Comparison of ENCODE assay signal across 15 cellular contexts in the genomic region with DNA sequence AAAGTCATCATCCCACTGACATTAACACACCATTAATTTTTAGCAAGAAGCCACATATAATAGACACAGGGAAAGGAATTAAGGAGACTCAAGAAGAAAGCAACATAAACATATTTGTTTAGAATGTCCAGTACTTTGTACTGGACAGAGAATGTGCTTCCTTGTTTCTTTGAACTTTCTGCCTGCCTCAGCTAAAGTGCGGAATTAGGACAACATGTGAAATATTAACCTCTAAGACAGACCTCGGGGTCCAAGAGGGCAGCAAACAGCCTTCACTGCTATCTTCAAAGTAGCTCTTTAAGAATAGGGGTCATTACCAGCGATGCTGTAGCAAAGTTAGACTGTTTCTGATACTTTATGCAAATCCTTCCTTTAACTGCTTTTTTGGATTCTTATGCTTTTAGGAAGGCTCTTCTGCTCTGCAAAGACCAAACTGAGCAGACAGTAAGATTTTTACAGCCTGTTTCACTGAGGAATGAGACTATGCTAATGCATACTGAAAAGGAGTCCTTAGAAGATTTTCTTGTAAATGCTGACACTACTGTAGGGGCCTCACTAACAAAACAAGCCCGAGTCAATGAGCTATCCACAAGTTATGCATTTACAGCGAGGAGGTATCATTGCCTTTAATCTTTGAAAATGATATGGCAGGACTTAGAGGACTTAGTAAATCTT. TPM values are rescaled to one million over a fixed set of nuclear protein-coding genes. Genes with fewer than 3 reads are reported as not detected.
A peak's percentile ranks its signal among the peaks of the same experiment; 100 is the strongest.
DNase-seq lines count a peak whose midpoint lies in the region; ATAC-seq, FAIRE-seq and TF ChIP-seq lines count a peak whose summit lies in the region.
"Had no signal": no experiment of that assay in that cellular context is flagged by ENCODE, and none has a peak within 500 bp of the region (broad histone marks: within the 10 kb centered on the region; RNA-seq: fewer than 3 reads in every experiment).

No MANE protein-coding gene starts in this region.

- TF ChIP-seq POLR2A in heart left ventricle (IDR thresholded peaks at IDR 0.05) = no peak

- H2BK12ac ChIP-seq in trophoblast cell (ENCODE audit: low read length) = no peak overlapping the region

- no peak overlapping the region for H3K9ac ChIP-seq in trophoblast cell (ENCODE audit: low read length)

- no peak for ATAC-seq in heart left ventricle
- no peak for ATAC-seq in GM21576 (IDR thresholded peaks at IDR 0.05; ENCODE audit: unreplicated experiment)
- ATAC-seq in HG03521 (IDR thresholded peaks at IDR 0.05; ENCODE audit: unreplicated experiment) = no peak

- peaks cover 75 to 85% of the 10 kb centered on the region in 2 donors for H3K4me1 Mint-ChIP-seq in immature natural killer cell

- TF ChIP-seq CTCF in right atrium auricular region (IDR thresholded peaks at IDR 0.05) (no peak), heart left ventricle (IDR thresholded peaks at IDR 0.05) (no peak)

- peak overlapping the region; percentile 86 to 94 (median 90) for H3K27ac Mint-ChIP-seq in immature natural killer cell

- H3K4me3 ChIP-seq in right atrium auricular region (no peak overlapping the region), heart left ventricle (no peak overlapping the region), trophoblast cell (ENCODE audit: low read depth, low read length) (no peak overlapping the region)
- H3K4me3 ChIP-seq: testis had no signal

- H3K27ac ChIP-seq in right atrium auricular region = peak overlapping the region; percentile 78 to 89
- H3K27ac ChIP-seq in heart left ventricle = peak overlapping the region in 5 of 12 donors; percentile 47 to 91 (median 76)
- peak overlapping the region; percentile 8 for H3K27ac ChIP-seq in trophoblast cell (ENCODE audit: low read depth, low read length)

- no peak overlapping the region for H3K4me2 ChIP-seq in trophoblast cell (ENCODE audit: low read length)

- H3K4me1 ChIP-seq in right atrium auricular region (peaks cover 3 to 38% of the 10 kb centered on the region in 2 donors), heart left ventricle (peaks cover 0 to 75% (median 22%) of the 10 kb centered on the region in 12 donors), trophoblast cell (ENCODE audit: control insufficient read depth in 1 of 2, insufficient read depth in 2 of 2, low read length in 2 of 2) (peaks cover 12 to 17% of the 10 kb centered on the region in 2 experiments)

- DNase-seq in right atrium auricular region (ENCODE audit: low spot score) (no peak), heart left ventricle (no peak), immature natural killer cell (no peak), trophoblast cell (no peak), frontal cortex (ENCODE audit: low spot score in 2 of 2) (no peak)
- DNase-seq in activated T-cell treated with anti-CD3 and anti-CD28 coated beads, Interleukin-2, amount 50 U/mL, for 1 hour = no peak
- DNase-seq: activated T-cell treated with anti-CD3 and anti-CD28 coated beads, Interleukin-2, amount 50 U/mL, for 48 hours; KBM-7; testis had no signal

- no peaks in the 10 kb centered on the region for H3K79me2 ChIP-seq in trophoblast cell (ENCODE audit: control insufficient read depth, insufficient read depth, low read length, poor library complexity)

- H3K79me1 ChIP-seq in trophoblast cell (ENCODE audit: low read length) = peaks cover 6% of the 10 kb centered on the region

- H2AK5ac ChIP-seq in trophoblast cell (ENCODE audit: low read length) = no peak overlapping the region

- no peak overlapping the region for H3K4ac ChIP-seq in trophoblast cell (ENCODE audit: low read depth, low read length)

- peaks cover 0 to 18% (median 9%) of the 10 kb centered on the region in 3 donors for H3K36me3 Mint-ChIP-seq in immature natural killer cell

- H3K4me3 Mint-ChIP-seq in immature natural killer cell = peak overlapping the region; percentile 39 to 73 (median 71)

- no peak overlapping the region for H2AFZ ChIP-seq in trophoblast cell (ENCODE audit: insufficient read depth, low read length, poor library complexity)

- no peak overlapping the region for H3K18ac ChIP-seq in trophoblast cell (ENCODE audit: low read length)

- H2BK5ac ChIP-seq in trophoblast cell (ENCODE audit: low read depth, low read length, poor library complexity) = no peak overlapping the region

- no peaks in the 10 kb centered on the region for H3K9me3 Mint-ChIP-seq in immature natural killer cell

- H3K9me3 ChIP-seq in right atrium auricular region (no peaks in the 10 kb centered on the region), heart left ventricle (no peaks in the 10 kb centered on the region), trophoblast cell (ENCODE audit: insufficient read depth, low read depth, low read length) (no peaks in the 10 kb centered on the region)
- H3K9me3 ChIP-seq: testis had no signal

- H4K12ac ChIP-seq in trophoblast cell (ENCODE audit: low read depth, low read length) = no peak overlapping the region

- H4K91ac ChIP-seq in trophoblast cell (ENCODE audit: low read depth, low read length) = no peak overlapping the region

- no peaks in the 10 kb centered on the region for H3K36me3 ChIP-seq in right atrium auricular region
- peaks cover 0 to 26% (median 8%) of the 10 kb centered on the region in 9 donors for H3K36me3 ChIP-seq in heart left ventricle
- H3K36me3 ChIP-seq in trophoblast cell (ENCODE audit: control insufficient read depth in 1 of 2, insufficient read depth in 2 of 2, low read length in 2 of 2) = no peaks in the 10 kb centered on the region

- H3K14ac ChIP-seq in trophoblast cell (ENCODE audit: low read length) = no peak overlapping the region

- intact Hi-C loops in heart left ventricle (cut with DNase I) = no loop called here

- H3K27me3 Mint-ChIP-seq in immature natural killer cell (ENCODE audit: low read depth in 3 of 3) = no peaks in the 10 kb centered on the region

- H4K8ac ChIP-seq in trophoblast cell (ENCODE audit: low read depth, low read length) = no peak overlapping the region

- no peak overlapping the region for H3K23ac ChIP-seq in trophoblast cell (ENCODE audit: low read length)

- 73 to 89% (median 81%) methylated on average over 5 of the region's 5 CpGs for WGBS in heart left ventricle, 4 donors
- WGBS in trophoblast cell (ENCODE audit: extremely low coverage, insufficient coverage, insufficient read length) = no CpG with 5 or more reads among the region's 5 CpGs

- no peak for FAIRE-seq in frontal cortex (lab: Jason Lieb, UNC)
- FAIRE-seq: G401.6 had no signal

- H3K27me3 ChIP-seq in right atrium auricular region (no peaks in the 10 kb centered on the region), heart left ventricle (no peaks in the 10 kb centered on the region), trophoblast cell (ENCODE audit: insufficient read depth, low read length) (no peaks in the 10 kb centered on the region)
- H3K27me3 ChIP-seq: testis had no signal

- no peak overlapping the region for H2BK120ac ChIP-seq in trophoblast cell (ENCODE audit: insufficient read depth, low read length, poor library complexity)

RNA-seq across cellular contexts. Expression of gene DAB2, which starts 23.9 kb away (rescaled TPM):
- 10 to 100 TPM; 17.5 to 29.2 TPM for total RNA-seq in right atrium auricular region
- 100 to 1,000 TPM in 1 of 9 donors, 10 to 100 TPM in 8; 17.6 to 157 (median 26.1) TPM for total RNA-seq in heart left ventricle
- polyA plus RNA-seq in heart left ventricle = 1 to 10 TPM; 7.8 to 9.5 TPM
- polyA plus RNA-seq in immature natural killer cell = 10 to 100 TPM; 17.3 to 45.0 (median 20.0) TPM
- polyA plus RNA-seq in trophoblast cell (2013) = 100 TPM in 2 replicates
- total RNA-seq in frontal cortex = 8.6 TPM

RNA-seq across cellular contexts. Expression of gene C9, which starts 36.6 kb away (rescaled TPM):
- total RNA-seq in right atrium auricular region (not detected), heart left ventricle (under 1 TPM in 1 of 9 donors, not detected in 8; 0.29 TPM), frontal cortex (under 0.01 TPM)
- polyA plus RNA-seq in heart left ventricle (under 1 TPM in 1 of 2 donors, not detected in 1; 0.04 TPM), immature natural killer cell (not detected)
- 0.22 and 0.40 TPM in 2 replicates for polyA plus RNA-seq in trophoblast cell (2013)
- total RNA-seq: A172, mononuclear cell, RPMI7951 had no signal
